10 cellular contexts compared by ENCODE assay signal in genomic region chr11:20035701-20036601, GRCh38.
DNase-seq lines count a peak whose midpoint lies in the region; ATAC-seq and TF ChIP-seq lines count a peak whose summit lies in the region.
"Had no signal": no experiment of that assay in that cellular context is flagged by ENCODE, and none has a peak within 500 bp of the region (broad histone marks: within the 10 kb centered on the region; RNA-seq: fewer than 3 reads in every experiment).

No MANE protein-coding gene starts in this region.

- H3K27me3 Mint-ChIP-seq in chondrocyte (ENCODE audit: low read depth) (no peaks in the 10 kb centered on the region), osteocyte (ENCODE audit: unreplicated experiment) (no peaks in the 10 kb centered on the region)

- H3K4me1 Mint-ChIP-seq in chondrocyte (ENCODE audit: low read depth) = peaks cover 87% of the 10 kb centered on the region
- H3K4me1 Mint-ChIP-seq in osteocyte (ENCODE audit: unreplicated experiment) = peaks cover 57% of the 10 kb centered on the region
- H3K4me1 Mint-ChIP-seq: activated naive CD4-positive, alpha-beta T cell treated with anti-CD3 and anti-CD28 coated beads, Interleukin-2, amount 50 U/mL, for 24 hours had no signal

- no peak overlapping the region for H3K27ac ChIP-seq in vagina

- no peaks in the 10 kb centered on the region for H3K27me3 ChIP-seq in vagina

- no peaks in the 10 kb centered on the region for H3K9me3 ChIP-seq in vagina

- H3K4me3 ChIP-seq in vagina = no peak overlapping the region

- H3K27ac Mint-ChIP-seq in chondrocyte (ENCODE audit: unreplicated experiment) (peak overlapping the region; percentile 91), osteocyte (ENCODE audit: unreplicated experiment) (peak overlapping the region; percentile 73)
- H3K27ac Mint-ChIP-seq: activated naive CD4-positive, alpha-beta T cell treated with anti-CD3 and anti-CD28 coated beads, Interleukin-2, amount 50 U/mL, for 24 hours had no signal

- no peak for TF ChIP-seq CTCF in chondrocyte (IDR thresholded peaks at IDR 0.05)
- TF ChIP-seq CTCF in osteocyte (IDR thresholded peaks at IDR 0.05) = no peak
- TF ChIP-seq CTCF in vagina (IDR thresholded peaks at IDR 0.05) = no peak

- H3K36me3 ChIP-seq in vagina = no peaks in the 10 kb centered on the region

- TF ChIP-seq POLR2A in vagina (IDR thresholded peaks at IDR 0.05) = no peak

- intact Hi-C loops in vagina (cut with DNase I) = no loop called here

- no peaks in the 10 kb centered on the region for H3K9me3 Mint-ChIP-seq in chondrocyte (ENCODE audit: low read depth)
- H3K9me3 Mint-ChIP-seq in osteocyte (ENCODE audit: unreplicated experiment) = no peaks in the 10 kb centered on the region
- H3K9me3 Mint-ChIP-seq: activated naive CD4-positive, alpha-beta T cell treated with anti-CD3 and anti-CD28 coated beads, Interleukin-2, amount 50 U/mL, for 24 hours had no signal

- H3K36me3 Mint-ChIP-seq in chondrocyte (ENCODE audit: low read depth) (peaks cover 34% of the 10 kb centered on the region), osteocyte (ENCODE audit: unreplicated experiment) (peaks cover 21% of the 10 kb centered on the region)
- H3K36me3 Mint-ChIP-seq: activated naive CD4-positive, alpha-beta T cell treated with anti-CD3 and anti-CD28 coated beads, Interleukin-2, amount 50 U/mL, for 24 hours had no signal

- H3K4me1 ChIP-seq in vagina = peaks cover 21% of the 10 kb centered on the region

- in situ Hi-C loops in G401 (cut with HindIII; ENCODE audit: low sequenced_read_pairs) = no loop called here

- peak; percentile 85 for DNase-seq in HCEC 1CT
- DNase-seq in NCI-H446 (lab: John Stamatoyannopoulos, UW) = peak; percentile 51 to 84
- DNase-seq in chondrocyte (ENCODE audit: low spot score) = no peak
- DNase-seq in osteocyte (ENCODE audit: extremely low spot score, unreplicated experiment) = no peak
- DNase-seq in G401 (ENCODE audit: low spot score) = no peak
- no peak for DNase-seq in activated CD4-positive, alpha-beta T cell treated with anti-CD3 and anti-CD28 coated beads, Interleukin-2, amount 50 U/mL, for 1 hour
- no peak for DNase-seq in vagina (ENCODE audit: extremely low spot score in 2 of 2)
- DNase-seq: left cardiac atrium had no signal

- peak overlapping the region; percentile 29 for H3K4me3 Mint-ChIP-seq in chondrocyte (ENCODE audit: unreplicated experiment)
- H3K4me3 Mint-ChIP-seq in osteocyte (ENCODE audit: unreplicated experiment) = no peak overlapping the region
- H3K4me3 Mint-ChIP-seq: activated naive CD4-positive, alpha-beta T cell treated with anti-CD3 and anti-CD28 coated beads, Interleukin-2, amount 50 U/mL, for 24 hours had no signal

- ATAC-seq in HG03571 (IDR thresholded peaks at IDR 0.05; ENCODE audit: unreplicated experiment) = no peak

Comparison
In these comparisons a context has a peak if more than half of its experiments do, and no peak if none do; other contexts are left out.
1. DNase-seq: peak in HCEC 1CT (single experiment) and NCI-H446 (2 of 2); none in chondrocyte (single experiment), osteocyte (single experiment), G401 (single experiment), activated CD4-positive, alpha-beta T cell treated with anti-CD3 and anti-CD28 coated beads, Interleukin-2, amount 50 U/mL, for 1 hour (single experiment) and vagina (0 of 2).